33 cellular contexts compared by ENCODE assay signal in the genomic region with DNA sequence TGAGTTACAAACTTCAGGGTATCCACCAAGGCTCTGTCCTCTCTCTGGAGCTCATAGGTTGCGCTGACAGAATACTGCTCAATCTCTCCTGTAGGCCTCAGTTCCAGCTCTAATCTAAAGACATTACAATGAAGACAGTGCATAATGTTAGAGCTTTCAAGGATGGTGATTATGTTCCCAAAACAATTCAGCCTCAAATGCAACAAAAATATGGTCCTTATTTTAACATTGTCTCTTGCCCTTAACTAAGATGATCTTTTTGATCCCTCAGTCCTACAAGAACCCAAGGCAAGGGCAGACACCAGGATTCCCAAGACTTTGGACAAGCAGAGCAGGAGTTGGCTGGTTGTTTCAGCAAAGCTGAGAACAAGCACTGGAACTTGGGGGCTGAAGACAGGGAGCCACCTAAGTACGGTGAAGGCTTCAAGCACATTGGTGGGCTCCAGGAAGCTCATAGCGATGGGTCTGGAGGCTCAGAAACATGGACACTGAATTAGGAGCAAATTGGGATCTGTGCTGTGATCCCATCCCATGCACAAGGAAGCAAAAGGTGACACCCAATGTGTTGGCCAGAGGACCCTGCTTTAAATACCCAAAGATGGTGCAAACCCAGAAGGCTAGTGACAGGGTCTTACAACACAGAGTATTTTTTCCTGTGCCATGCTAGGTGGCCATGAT. TPM values are rescaled to one million over a fixed set of nuclear protein-coding genes. Genes with fewer than 3 reads are reported as not detected.
"Had no signal": no experiment of that assay in that cellular context is flagged by ENCODE, and none has a peak within 500 bp of the region (broad histone marks: within the 10 kb centered on the region; RNA-seq: fewer than 3 reads in every experiment).

No MANE protein-coding gene starts in this region.

- H3K27ac ChIP-seq: ascending aorta, VCaP had no signal

- H3K27me3 Mint-ChIP-seq: activated CD4-positive, alpha-beta T cell treated with anti-CD3 and anti-CD28 coated beads, Interleukin-2, amount 10 ng/mL, durations not matched to agents 24 days and 14 days; activated naive CD8-positive, alpha-beta T cell treated with anti-CD3 and anti-CD28 coated beads, Interleukin-2, amount 50 U/mL, for 24 hours had no signal

- H3K36me3 Mint-ChIP-seq: activated CD4-positive, alpha-beta memory T cell treated with anti-CD3 and anti-CD28 coated beads for 36 hours; activated naive CD4-positive, alpha-beta T cell treated with anti-CD3 and anti-CD28 coated beads, Interleukin-2, amount 10 ng/mL, durations not matched to agents 7 days and 5 days; activated naive CD4-positive, alpha-beta T cell treated with anti-CD3 and anti-CD28 coated beads, Interleukin-2, amount 50 U/mL, for 24 hours; activated naive CD8-positive, alpha-beta T cell; activated naive CD8-positive, alpha-beta T cell treated with anti-CD3 and anti-CD28 coated beads, Interleukin-2, amount 10 ng/mL, durations not matched to agents 7 days and 5 days; brain had no signal

- FAIRE-seq: TTC549 had no signal

- H3K4me3 Mint-ChIP-seq: activated B cell treated with CpG ODN at 0.5 μM for 24 hours; activated CD4-positive, alpha-beta memory T cell treated with anti-CD3 and anti-CD28 coated beads for 36 hours; activated CD4-positive, alpha-beta T cell treated with anti-CD3 and anti-CD28 coated beads, Interleukin-2, amount 10 ng/mL, durations not matched to agents 24 days and 14 days; activated CD8-positive, alpha-beta T cell treated with anti-CD3 and anti-CD28 coated beads for 36 hours; activated naive CD4-positive, alpha-beta T cell treated with anti-CD3 and anti-CD28 coated beads, Interleukin-2, amount 10 ng/mL, durations not matched to agents 7 days and 5 days; activated naive CD4-positive, alpha-beta T cell treated with anti-CD3 and anti-CD28 coated beads, Interleukin-2, amount 50 U/mL, for 24 hours; activated naive CD8-positive, alpha-beta T cell; activated naive CD8-positive, alpha-beta T cell treated with anti-CD3 and anti-CD28 coated beads, Interleukin-2, amount 10 ng/mL, durations not matched to agents 7 days and 5 days; activated naive CD8-positive, alpha-beta T cell treated with anti-CD3 and anti-CD28 coated beads, Interleukin-2, amount 50 U/mL, for 24 hours; activated T-cell treated with anti-CD3 and anti-CD28 coated beads, Interleukin-2, amount 50 U/mL, for 24 hours; brain; T-helper 1 cell treated with Interleukin-12 subunit alpha and Interleukin-12 subunit beta and Interleukin-4 antibody, amounts not matched to agents 30 μg/mL and 1 μg/mL, for 36 hours; T-helper 2 cell treated with Interferon-gamma antibody and Interleukin-4, amounts not matched to agents 5 μg/mL and 100 μg/mL, for 36 hours had no signal

- ATAC-seq: activated CD8-positive, alpha-beta T cell treated with anti-CD3 and anti-CD28 coated beads for 36 hours; activated naive CD8-positive, alpha-beta T cell treated with anti-CD3 and anti-CD28 coated beads, Interleukin-2, amount 50 U/mL, for 24 hours had no signal

- H3K9me3 ChIP-seq: ascending aorta had no signal

- DNase-seq: activated B cell treated with CpG ODN at 0.5 μM for 24 hours; activated CD4-positive, alpha-beta memory T cell treated with anti-CD3 and anti-CD28 coated beads for 36 hours; activated CD4-positive, alpha-beta T cell treated with anti-CD3 and anti-CD28 coated beads for 4 hours; activated CD4-positive, alpha-beta T cell treated with anti-CD3 and anti-CD28 coated beads, Interleukin-2, amount 10 ng/mL, durations not matched to agents 24 days and 14 days; activated CD4-positive, alpha-beta T cell treated with anti-CD3 and anti-CD28 coated beads, Interleukin-2, amount 50 U/mL, for 1 hour; activated CD4-positive, alpha-beta T cell treated with anti-CD3 and anti-CD28 coated beads, Interleukin-2, amount 50 U/mL, for 4 hours; activated CD4-positive, CD25-positive, alpha-beta regulatory T cell treated with anti-CD3 and anti-CD28 coated beads, Interleukin-2, amount 50 U/mL, for 72 hours; activated CD8-positive, alpha-beta memory T cell treated with anti-CD3 and anti-CD28 coated beads, Interleukin-2, amount 50 U/mL, for 48 hours; activated CD8-positive, alpha-beta T cell treated with anti-CD3 and anti-CD28 coated beads for 36 hours; activated effector memory CD4-positive, alpha-beta T cell treated with Interleukin-2 at 50 U/mL for 16 hours; activated gamma-delta T cell; activated naive CD4-positive, alpha-beta T cell treated with anti-CD3 and anti-CD28 coated beads, Interleukin-2, amount 10 ng/mL, durations not matched to agents 7 days and 5 days; activated naive CD4-positive, alpha-beta T cell treated with Interleukin-2 at 50 U/mL for 16 hours; activated naive CD8-positive, alpha-beta T cell treated with anti-CD3 and anti-CD28 coated beads, Interleukin-2, amount 10 ng/mL, durations not matched to agents 7 days and 5 days; activated naive CD8-positive, alpha-beta T cell treated with anti-CD3 and anti-CD28 coated beads, Interleukin-2, amount 50 U/mL, for 24 hours; activated T-cell treated with anti-CD3 and anti-CD28 coated beads, Interleukin-2, amount 50 U/mL, for 24 hours; activated T-cell treated with anti-CD3 and anti-CD28 coated beads, Interleukin-2, amount 50 U/mL, for 48 hours; amygdala; anterior cingulate cortex; central memory CD4-positive, alpha-beta T cell; T-helper 1 cell; T-helper 2 cell; T-helper 9 cell had no signal

- H3K4me3 ChIP-seq: ascending aorta had no signal

- H3K27ac Mint-ChIP-seq: activated B cell treated with CpG ODN at 0.5 μM for 24 hours; activated CD4-positive, alpha-beta memory T cell treated with anti-CD3 and anti-CD28 coated beads for 36 hours; activated CD4-positive, alpha-beta T cell treated with anti-CD3 and anti-CD28 coated beads, Interleukin-2, amount 10 ng/mL, durations not matched to agents 24 days and 14 days; activated CD8-positive, alpha-beta T cell treated with anti-CD3 and anti-CD28 coated beads for 36 hours; activated naive CD4-positive, alpha-beta T cell treated with anti-CD3 and anti-CD28 coated beads, Interleukin-2, amount 10 ng/mL, durations not matched to agents 7 days and 5 days; activated naive CD4-positive, alpha-beta T cell treated with anti-CD3 and anti-CD28 coated beads, Interleukin-2, amount 50 U/mL, for 24 hours; activated naive CD8-positive, alpha-beta T cell; activated naive CD8-positive, alpha-beta T cell treated with anti-CD3 and anti-CD28 coated beads, Interleukin-2, amount 10 ng/mL, durations not matched to agents 7 days and 5 days; activated naive CD8-positive, alpha-beta T cell treated with anti-CD3 and anti-CD28 coated beads, Interleukin-2, amount 50 U/mL, for 24 hours; activated T-cell treated with anti-CD3 and anti-CD28 coated beads, Interleukin-2, amount 50 U/mL, for 24 hours; activated T-helper 2 cell treated with anti-CD3 and anti-CD28 coated beads, Interferon-gamma antibody, Interleukin-2, Interleukin-4, amounts not matched to agents 10 μg/mL and 5 μg/mL and 100 μg/mL, durations not matched to agents 14 hours and 24 hours and 36 hours; brain; T-helper 1 cell treated with Interleukin-12 subunit alpha and Interleukin-12 subunit beta and Interleukin-4 antibody, amounts not matched to agents 30 μg/mL and 1 μg/mL, for 36 hours; T-helper 2 cell treated with Interferon-gamma antibody and Interleukin-4, amounts not matched to agents 5 μg/mL and 100 μg/mL, for 36 hours had no signal

- H3K4me1 Mint-ChIP-seq: activated B cell treated with CpG ODN at 0.5 μM for 24 hours; activated CD4-positive, alpha-beta T cell treated with anti-CD3 and anti-CD28 coated beads, Interleukin-2, amount 10 ng/mL, durations not matched to agents 24 days and 14 days; activated naive CD4-positive, alpha-beta T cell treated with anti-CD3 and anti-CD28 coated beads, Interleukin-2, amount 10 ng/mL, durations not matched to agents 7 days and 5 days; activated naive CD4-positive, alpha-beta T cell treated with anti-CD3 and anti-CD28 coated beads, Interleukin-2, amount 50 U/mL, for 24 hours; activated naive CD8-positive, alpha-beta T cell treated with anti-CD3 and anti-CD28 coated beads, Interleukin-2, amount 10 ng/mL, durations not matched to agents 7 days and 5 days; activated naive CD8-positive, alpha-beta T cell treated with anti-CD3 and anti-CD28 coated beads, Interleukin-2, amount 50 U/mL, for 24 hours; brain had no signal

- H3K4me1 ChIP-seq: ascending aorta had no signal

- H3K9me3 Mint-ChIP-seq: activated CD4-positive, alpha-beta memory T cell treated with anti-CD3 and anti-CD28 coated beads for 36 hours; activated CD4-positive, alpha-beta T cell treated with anti-CD3 and anti-CD28 coated beads, Interleukin-2, amount 10 ng/mL, durations not matched to agents 24 days and 14 days; activated CD8-positive, alpha-beta T cell treated with anti-CD3 and anti-CD28 coated beads for 36 hours; activated naive CD4-positive, alpha-beta T cell treated with anti-CD3 and anti-CD28 coated beads, Interleukin-2, amount 10 ng/mL, durations not matched to agents 7 days and 5 days; activated naive CD4-positive, alpha-beta T cell treated with anti-CD3 and anti-CD28 coated beads, Interleukin-2, amount 50 U/mL, for 24 hours; activated naive CD8-positive, alpha-beta T cell treated with anti-CD3 and anti-CD28 coated beads, Interleukin-2, amount 10 ng/mL, durations not matched to agents 7 days and 5 days; activated naive CD8-positive, alpha-beta T cell treated with anti-CD3 and anti-CD28 coated beads, Interleukin-2, amount 50 U/mL, for 24 hours; activated T-cell treated with anti-CD3 and anti-CD28 coated beads, Interleukin-2, amount 50 U/mL, for 24 hours; activated T-helper 2 cell treated with anti-CD3 and anti-CD28 coated beads, Interferon-gamma antibody, Interleukin-2, Interleukin-4, amounts not matched to agents 10 μg/mL and 5 μg/mL and 100 μg/mL, durations not matched to agents 14 hours and 24 hours and 36 hours; brain; T-helper 1 cell treated with Interleukin-12 subunit alpha and Interleukin-12 subunit beta and Interleukin-4 antibody, amounts not matched to agents 30 μg/mL and 1 μg/mL, for 36 hours; T-helper 2 cell treated with Interferon-gamma antibody and Interleukin-4, amounts not matched to agents 5 μg/mL and 100 μg/mL, for 36 hours had no signal

- H3K27me3 ChIP-seq: ascending aorta had no signal

RNA-seq across cellular contexts. Expression of gene APOB, which starts 24.7 kb away (rescaled TPM):
- total RNA-seq: activated B cell treated with CpG ODN at 0.5 μM for 24 hours; activated CD4-positive, alpha-beta memory T cell treated with anti-CD3 and anti-CD28 coated beads for 36 hours; activated CD4-positive, alpha-beta T cell treated with anti-CD3 and anti-CD28 coated beads, Interleukin-2, amount 10 ng/mL, durations not matched to agents 24 days and 14 days; activated CD8-positive, alpha-beta memory T cell treated with anti-CD3 and anti-CD28 coated beads for 36 hours; activated CD8-positive, alpha-beta T cell treated with anti-CD3 and anti-CD28 coated beads for 36 hours; activated naive CD8-positive, alpha-beta T cell treated with anti-CD3 and anti-CD28 coated beads, Interleukin-2, amount 10 ng/mL, durations not matched to agents 7 days and 5 days; activated T-helper 2 cell treated with anti-CD3 and anti-CD28 coated beads, Interferon-gamma antibody, Interleukin-2, Interleukin-4, amounts not matched to agents 10 μg/mL and 5 μg/mL and 100 μg/mL, durations not matched to agents 14 hours and 24 hours and 36 hours had no signal
